ENCODE assay signal across 10 cellular contexts in genomic region chr3:114456742-114457141, GRCh38.
DNase-seq lines count a peak whose midpoint lies in the region; ATAC-seq and TF ChIP-seq lines count a peak whose summit lies in the region.
"Had no signal": no experiment of that assay in that cellular context is flagged by ENCODE, and none has a peak within 500 bp of the region (broad histone marks: within the 10 kb centered on the region; RNA-seq: fewer than 3 reads in every experiment).

No MANE protein-coding gene starts in this region.

- H3K36me3 ChIP-seq in SU-DHL-6 (ENCODE audit: low read length) (no peaks in the 10 kb centered on the region), mesenchymal stem cell (ENCODE audit: control insufficient read depth in 1 of 2, insufficient read depth in 2 of 2, low read depth in 1 of 2, low read length in 2 of 2) (peaks cover 0 to 3% of the 10 kb centered on the region in 2 experiments), vagina (no peaks in the 10 kb centered on the region)
- H3K36me3 ChIP-seq in CD8-positive, alpha-beta T cell (ENCODE audit: insufficient read depth, low read length), result no peaks in the 10 kb centered on the region
- H3K36me3 ChIP-seq: gastroesophageal sphincter had no signal

- no peak overlapping the region for H3K4ac ChIP-seq in mesenchymal stem cell (ENCODE audit: low read depth in 1 of 2, low read length in 2 of 2)

- no peak overlapping the region for H3K23ac ChIP-seq in mesenchymal stem cell (ENCODE audit: low read length in 2 of 2)

- no peaks in the 10 kb centered on the region for H3K9me2 ChIP-seq in SU-DHL-6 (replicated peaks; ENCODE audit: insufficient read depth, low read length)

- no peak overlapping the region for H3K27ac Mint-ChIP-seq in CD8-positive, alpha-beta T cell
- H3K27ac Mint-ChIP-seq: brain had no signal

- no peak overlapping the region for H3K4me3 Mint-ChIP-seq in CD8-positive, alpha-beta T cell
- H3K4me3 Mint-ChIP-seq: brain had no signal

- TF ChIP-seq CTCF in SU-DHL-6 (IDR thresholded peaks at IDR 0.05; ENCODE audit: insufficient read depth, low read length, poor library complexity, severe bottlenecking), result no peak
- no peak for TF ChIP-seq CTCF in CD8-positive, alpha-beta T cell (IDR thresholded peaks at IDR 0.05)
- TF ChIP-seq CTCF in vagina (IDR thresholded peaks at IDR 0.05), result no peak

- H2AFZ ChIP-seq in SU-DHL-6 (ENCODE audit: low read depth, low read length, severe bottlenecking) (no peak overlapping the region), mesenchymal stem cell (ENCODE audit: low read depth, low read length) (no peak overlapping the region)

- no peak overlapping the region for H3K14ac ChIP-seq in mesenchymal stem cell (ENCODE audit: low read length in 2 of 2)

- POLR2A ChIA-PET in CD8-positive, alpha-beta T cell (lab: Charles Lee), result no interaction called here

- H2BK15ac ChIP-seq in mesenchymal stem cell (ENCODE audit: low read depth, poor library complexity, severe bottlenecking), result no peak overlapping the region

- no peak overlapping the region for H2BK120ac ChIP-seq in mesenchymal stem cell (ENCODE audit: low read depth, low read length)

- intact Hi-C loops in CD8-positive, alpha-beta T cell (cut with DNase I, micrococcal nuclease), result loop anchor here in 1 of 2 experiments (1.0 kb wide), 1 partner anchor 39 kb away; no protein-coding TSS in a partner anchor
- intact Hi-C loops in vagina (cut with DNase I), result no loop called here

- H3K9ac ChIP-seq in SU-DHL-6 (ENCODE audit: low read length), result no peak overlapping the region
- H3K9ac ChIP-seq in mesenchymal stem cell (ENCODE audit: low read length), result no peak overlapping the region

- H2AK5ac ChIP-seq in mesenchymal stem cell (ENCODE audit: low read length, severe bottlenecking), result no peak overlapping the region

- peaks cover 4% of the 10 kb centered on the region for H3K4me1 Mint-ChIP-seq in CD8-positive, alpha-beta T cell (ENCODE audit: low read depth)

- H3K9me3 Mint-ChIP-seq in CD8-positive, alpha-beta T cell, result no peaks in the 10 kb centered on the region
- H3K9me3 Mint-ChIP-seq: brain had no signal

- no peak for TF ChIP-seq POLR2A in vagina (IDR thresholded peaks at IDR 0.05)

- no peaks in the 10 kb centered on the region for H3K9me3 ChIP-seq in SU-DHL-6 (ENCODE audit: insufficient read depth, low read length)
- H3K9me3 ChIP-seq in CD8-positive, alpha-beta T cell (ENCODE audit: low read length), result no peaks in the 10 kb centered on the region
- H3K9me3 ChIP-seq in mesenchymal stem cell (ENCODE audit: control insufficient read depth, low read length), result no peaks in the 10 kb centered on the region
- no peaks in the 10 kb centered on the region for H3K9me3 ChIP-seq in vagina
- H3K9me3 ChIP-seq: gastroesophageal sphincter had no signal

- no peak overlapping the region for H2BK5ac ChIP-seq in mesenchymal stem cell (ENCODE audit: low read depth, low read length, poor library complexity, severe bottlenecking)

- H3K27me3 ChIP-seq in SU-DHL-6 (ENCODE audit: low read length), result no peaks in the 10 kb centered on the region
- no peaks in the 10 kb centered on the region for H3K27me3 ChIP-seq in CD8-positive, alpha-beta T cell (ENCODE audit: insufficient read depth, low read length)
- no peaks in the 10 kb centered on the region for H3K27me3 ChIP-seq in mesenchymal stem cell (ENCODE audit: control insufficient read depth in 1 of 2, insufficient read depth in 1 of 2, low read length in 2 of 2)
- H3K27me3 ChIP-seq in vagina, result no peaks in the 10 kb centered on the region
- H3K27me3 ChIP-seq: gastroesophageal sphincter had no signal

- no peak overlapping the region for H3K27ac ChIP-seq in SU-DHL-6 (ENCODE audit: low read depth, low read length)
- no peak overlapping the region for H3K27ac ChIP-seq in CD8-positive, alpha-beta T cell (ENCODE audit: low read depth, low read length)
- H3K27ac ChIP-seq in mesenchymal stem cell (ENCODE audit: low read length, poor library complexity, severe bottlenecking), result no peak overlapping the region
- H3K27ac ChIP-seq in vagina, result no peak overlapping the region
- H3K27ac ChIP-seq: gastroesophageal sphincter had no signal

- CTCF ChIA-PET in CD8-positive, alpha-beta T cell (lab: Charles Lee), result no interaction called here

- H3K79me1 ChIP-seq in mesenchymal stem cell (replicated peaks; ENCODE audit: low read length, poor library complexity, severe bottlenecking), result peaks cover 26% of the 10 kb centered on the region

- no peak for DNase-seq in NK-92 treated with Interleukin-12 subunit alpha and Interleukin-12 subunit beta, amount 100 ng/mL, for 24 hours (lab: John Stamatoyannopoulos, UW)
- no peak for DNase-seq in CD8-positive, alpha-beta T cell
- no peak for DNase-seq in mesenchymal stem cell
- no peak for DNase-seq in vagina (ENCODE audit: extremely low spot score in 2 of 2)

- no peak overlapping the region for H3K18ac ChIP-seq in mesenchymal stem cell (ENCODE audit: low read depth in 1 of 2, low read length in 2 of 2)

- H4K20me1 ChIP-seq in SU-DHL-6 (ENCODE audit: low read depth, low read length), result no peaks in the 10 kb centered on the region

- no peaks in the 10 kb centered on the region for H3K79me2 ChIP-seq in SU-DHL-6 (ENCODE audit: insufficient read depth, low read length)

- no peaks in the 10 kb centered on the region for H3K36me3 Mint-ChIP-seq in CD8-positive, alpha-beta T cell
- H3K36me3 Mint-ChIP-seq: brain had no signal

- peaks cover 26% of the 10 kb centered on the region for H3F3A ChIP-seq in SU-DHL-6 (ENCODE audit: insufficient read depth)

- ATAC-seq in GM18499 (IDR thresholded peaks at IDR 0.05; ENCODE audit: insufficient read depth, unreplicated experiment) (peak; percentile 83), GM19467 (IDR thresholded peaks at IDR 0.05; ENCODE audit: unreplicated experiment) (peak; percentile 74), HG03045 (IDR thresholded peaks at IDR 0.05; ENCODE audit: unreplicated experiment) (peak; percentile 73)
- no peak for ATAC-seq in CD8-positive, alpha-beta T cell
- ATAC-seq: gastroesophageal sphincter had no signal

- no peaks in the 10 kb centered on the region for H3K27me3 Mint-ChIP-seq in CD8-positive, alpha-beta T cell (ENCODE audit: low read depth)
- H3K27me3 Mint-ChIP-seq: brain had no signal

- H3K4me3 ChIP-seq in SU-DHL-6 (ENCODE audit: insufficient read depth, low read length, poor library complexity, severe bottlenecking), result no peak overlapping the region
- no peak overlapping the region for H3K4me3 ChIP-seq in CD8-positive, alpha-beta T cell (ENCODE audit: low read depth, low read length)
- no peak overlapping the region for H3K4me3 ChIP-seq in mesenchymal stem cell (ENCODE audit: insufficient read depth in 1 of 2, low read depth in 1 of 2, low read length in 2 of 2)
- no peak overlapping the region for H3K4me3 ChIP-seq in vagina
- H3K4me3 ChIP-seq: gastroesophageal sphincter had no signal

- no peak overlapping the region for H4K91ac ChIP-seq in mesenchymal stem cell (ENCODE audit: low read length)

- 100% methylated on average over 1 of the region's 4 CpGs for WGBS in mesenchymal stem cell

- H2BK12ac ChIP-seq in mesenchymal stem cell (ENCODE audit: low read length in 2 of 2), result no peak overlapping the region

- H3K4me2 ChIP-seq in SU-DHL-6 (ENCODE audit: low read depth, low read length, poor library complexity, severe bottlenecking) (peak overlapping the region; percentile 83), mesenchymal stem cell (ENCODE audit: low read length, poor library complexity, severe bottlenecking) (no peak overlapping the region)

- H3K4me1 ChIP-seq in CD8-positive, alpha-beta T cell (ENCODE audit: insufficient read depth, low read length), result peaks cover 11% of the 10 kb centered on the region
- H3K4me1 ChIP-seq in mesenchymal stem cell (ENCODE audit: control insufficient read depth, insufficient read depth, low read depth, low read length), result peaks cover 2% of the 10 kb centered on the region
- peaks cover 15% of the 10 kb centered on the region for H3K4me1 ChIP-seq in vagina

- no peak overlapping the region for H4K8ac ChIP-seq in mesenchymal stem cell (ENCODE audit: low read length)
